ENCODE assay signal across 18 cellular contexts in the genomic region with DNA sequence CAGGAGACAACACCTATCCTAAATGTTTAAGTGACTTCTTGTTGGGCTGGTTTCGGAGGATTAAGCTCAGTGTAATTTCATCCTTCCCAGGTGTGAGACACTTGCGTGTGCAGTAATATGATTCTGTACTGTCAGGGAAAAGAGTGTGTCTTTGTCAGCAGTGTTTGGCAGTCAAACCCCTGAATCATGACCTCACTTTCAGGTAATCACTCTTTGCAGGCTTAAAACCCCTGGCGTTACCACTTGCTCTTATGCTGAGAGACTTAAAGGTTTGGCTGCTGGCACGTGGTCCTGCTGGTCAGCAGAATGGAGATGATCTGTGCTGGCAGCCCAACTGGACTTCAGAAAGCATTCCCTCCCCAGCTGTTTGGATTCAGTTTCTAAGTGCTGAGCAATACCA. TPM values are rescaled to one million over a fixed set of nuclear protein-coding genes. Genes with fewer than 3 reads are reported as not detected.
DNase-seq lines count a peak whose midpoint lies in the region; ATAC-seq, FAIRE-seq and TF ChIP-seq lines count a peak whose summit lies in the region.
"Had no signal": no experiment of that assay in that cellular context is flagged by ENCODE, and none has a peak within 500 bp of the region (broad histone marks: within the 10 kb centered on the region; RNA-seq: fewer than 3 reads in every experiment).

No MANE protein-coding gene starts in this region.

- no TSS peak for BruUV-seq in HepG2 (replicated peaks; lab: Mats Ljungman, UMichigan)

- H3K4me2 ChIP-seq in HepG2 (ENCODE audit: low read depth, low read length): no peak overlapping the region

- H3K4me1 ChIP-seq in adipocyte (ENCODE audit: control insufficient read depth, insufficient read depth, low read length): peaks cover 24% of the 10 kb centered on the region
- H3K4me1 ChIP-seq in HepG2 (ENCODE audit: insufficient read depth, low read length): peaks cover 22% of the 10 kb centered on the region
- H3K4me1 ChIP-seq: ascending aorta had no signal

- H2AFZ ChIP-seq in HepG2 (ENCODE audit: low read length): no peak overlapping the region

- no peak for TF ChIP-seq POLR2A in HepG2 (IDR thresholded peaks at IDR 0.05; ENCODE audit: insufficient read depth in 1 of 2, low read depth in 2 of 2, low read length in 2 of 2)

- TF ChIP-seq RAD21 in HepG2 (CRISPR knock-in tag; IDR thresholded peaks at IDR 0.05): no peak

- TF ChIP-seq CTCF in HepG2 (CRISPR knock-in tag; IDR thresholded peaks at IDR 0.05): no peak

- intact Hi-C loops in HepG2 (cut with micrococcal nuclease; ENCODE audit: unreplicated experiment): no loop called here

- peak; percentile 45 for ATAC-seq in left lobe of liver
- ATAC-seq in HepG2: no peak
- ATAC-seq: activated CD4-positive, CD25-positive, alpha-beta regulatory T cell treated with anti-CD3 and anti-CD28 coated beads, Interleukin-2, amount 50 U/mL, for 24 hours; GM12878 had no signal

- H4K20me1 ChIP-seq in HepG2 (ENCODE audit: insufficient read depth, low read length): no peaks in the 10 kb centered on the region

- H3K9ac ChIP-seq in adipocyte (ENCODE audit: low read length): no peak overlapping the region
- no peak overlapping the region for H3K9ac ChIP-seq in HepG2 (ENCODE audit: insufficient read depth, low read depth, low read length)

- no peak overlapping the region for H3K4me3 ChIP-seq in adipocyte (ENCODE audit: low read length)
- H3K4me3 ChIP-seq in HepG2 (replicated peaks in 1 of 3; ENCODE audit: insufficient read depth in 1 of 3, low read depth in 2 of 3, low read length in 3 of 3): no peak overlapping the region
- H3K4me3 ChIP-seq: ascending aorta, GM12878 had no signal

- H3K79me2 ChIP-seq in HepG2 (ENCODE audit: insufficient read depth, low read length): no peaks in the 10 kb centered on the region

- no peaks in the 10 kb centered on the region for H3K27me3 ChIP-seq in adipocyte (replicated peaks; ENCODE audit: control insufficient read depth, insufficient read depth, low read length)
- H3K27me3 ChIP-seq in HepG2 (ENCODE audit: control insufficient read depth in 1 of 2, insufficient read depth in 2 of 2, low read length in 2 of 2): no peaks in the 10 kb centered on the region
- H3K27me3 ChIP-seq: ascending aorta had no signal

- FAIRE-seq in HTR-8/SVneo (lab: Jason Lieb, UNC): no peak
- no peak for FAIRE-seq in HepG2 (lab: Jason Lieb, UNC)
- FAIRE-seq: GM12878, keratinocyte had no signal

- TF ChIP-seq EP300 in HepG2 (IDR thresholded peaks at IDR 0.05; ENCODE audit: low read depth in 2 of 2, low read length in 2 of 2) (no peak), HepG2 (CRISPR knock-in tag; IDR thresholded peaks at IDR 0.05; ENCODE audit: borderline replicate concordance) (no peak)

- POLR2A ChIA-PET in HepG2 (lab: Yijun Ruan, JAX): no interaction called here

- peak; percentile 32 for DNase-seq in AG20443 (ENCODE audit: low spot score)
- DNase-seq in NCI-H146 (lab: John Stamatoyannopoulos, UW): peak; percentile 73
- DNase-seq in adipocyte (ENCODE audit: low read depth): peak; percentile 5
- DNase-seq in left lobe of liver (ENCODE audit: low spot score): no peak
- no peak for DNase-seq in HTR-8/SVneo (ENCODE audit: insufficient read length, low spot score)
- DNase-seq in HepG2 (ENCODE audit: low spot score): no peak
- no peak for DNase-seq in effector CD4-positive, alpha-beta T cell
- no peak for DNase-seq in activated gamma-delta T cell treated with Interleukin-2 at 50 U/mL for 16 hours
- DNase-seq: activated CD8-positive, alpha-beta memory T cell treated with anti-CD3 and anti-CD28 coated beads, Interleukin-2, amount 50 U/mL, for 4 hours; activated naive CD4-positive, alpha-beta T cell; H7; midbrain; SIG-M5; T-helper 2 cell had no signal

- CTCF ChIA-PET in HepG2 (lab: Yijun Ruan, JAX; ENCODE audit: low intra/inter-chr PET ratio, low total read pairs): no interaction called here

- H3K36me3 ChIP-seq in adipocyte (ENCODE audit: control insufficient read depth, insufficient read depth, low read length, severe bottlenecking) (no peaks in the 10 kb centered on the region), HepG2 (replicated peaks in 1 of 2; ENCODE audit: control insufficient read depth in 1 of 2, insufficient read depth in 2 of 2, low read length in 2 of 2) (no peaks in the 10 kb centered on the region)
- H3K36me3 ChIP-seq: ascending aorta had no signal

- H3K9me3 ChIP-seq in adipocyte (ENCODE audit: control insufficient read depth, low read length) (peaks cover 4% of the 10 kb centered on the region), HepG2 (ENCODE audit: low read length) (no peaks in the 10 kb centered on the region)
- H3K9me3 ChIP-seq: ascending aorta had no signal

- in situ Hi-C loops in HepG2 (cut with HindIII; ENCODE audit: extremely low pct_ligation_motif_present, low pct_unique_long_range_greater_than_20kb): no loop called here

- H3K27ac ChIP-seq in HepG2 (ENCODE audit: extremely low read length, insufficient read depth, low read length): no peak overlapping the region
- H3K27ac ChIP-seq: ascending aorta had no signal

- WGBS in HepG2 (ENCODE audit: low lambda C conversion rate): 30% methylated on average over 4 of the region's 4 CpGs

TF ChIP-seq in HepG2, 621 proteins besides CTCF, POLR2A, EP300 and RAD21:
- no peak for TF ChIP-seq MBNL3 (CRISPR knock-in tag; conservative IDR thresholded peaks at IDR 0.05)

RNA-seq across cellular contexts. Expression of gene APIP, which starts 56.1 kb away (rescaled TPM):
- total RNA-seq in left lobe of liver: 8.0 TPM
- 31.0 and 41.8 TPM in 2 replicates for total RNA-seq in HepG2 (2016; rRNA removed; fragmentation: Illumina TruSeq; extraction: Trizol)
- 9.9 and 10.1 TPM in 2 replicates for total RNA-seq in HepG2 (2016; cell fraction: cytosol; rRNA removed; fragmentation: Illumina TruSeq; extraction: Trizol; ENCODE audit: low read depth)
- 31.4 and 48.5 TPM in 2 replicates for total RNA-seq in HepG2 (2016; cell fraction: insoluble cytoplasmic fraction; rRNA removed; fragmentation: Illumina TruSeq; extraction: Trizol)
- 14.2 and 15.9 TPM in 2 replicates for total RNA-seq in HepG2 (2016; cell fraction: membrane; rRNA removed; fragmentation: Illumina TruSeq; extraction: Trizol)
- total RNA-seq in HepG2 (2016; cell fraction: nucleus; rRNA removed; fragmentation: Illumina TruSeq; extraction: Trizol): 15.4 and 16.1 TPM in 2 replicates
- polyA plus RNA-seq in HepG2 (2011; rRNA removed): 10.9 and 16.9 TPM in 2 replicates
- 10.8 and 10.9 TPM in 2 replicates for polyA plus RNA-seq in HepG2 (2011; cell fraction: cytosol; rRNA removed)
- 2.8 and 5.2 TPM in 2 replicates for polyA plus RNA-seq in HepG2 (2011; cell fraction: nucleus; rRNA removed)
- 17.8 and 20.5 TPM in 2 replicates for polyA plus RNA-seq in HepG2 (2012)
- 7.2 and 8.5 TPM in 2 replicates for polyA plus RNA-seq in HepG2 (2016; cell fraction: cytosol; fragmentation: Illumina TruSeq; extraction: Trizol; ENCODE audit: low read depth)
- polyA plus RNA-seq in HepG2 (2016; cell fraction: insoluble cytoplasmic fraction; fragmentation: Illumina TruSeq; extraction: Trizol; ENCODE audit: low read depth): 65.8 and 75.5 TPM in 2 replicates
- 14.5 and 15.3 TPM in 2 replicates for polyA plus RNA-seq in HepG2 (2016; cell fraction: membrane; fragmentation: Illumina TruSeq; extraction: Trizol; ENCODE audit: low read depth)
- 26.8 and 31.3 TPM in 2 replicates for polyA plus RNA-seq in HepG2 (2016; cell fraction: nucleus; fragmentation: Illumina TruSeq; extraction: Trizol; ENCODE audit: insufficient read depth, low read depth)
- polyA minus RNA-seq in HepG2 (2011; rRNA and poly(A)+ RNA removed; ENCODE audit: low replicate concordance): 3.3 and 3.6 TPM in 2 replicates
- polyA minus RNA-seq in HepG2 (2011; cell fraction: cytosol; rRNA and poly(A)+ RNA removed): 5.6 and 6.0 TPM in 2 replicates
- polyA minus RNA-seq in HepG2 (2011; cell fraction: nucleus; rRNA and poly(A)+ RNA removed): 3.0 and 5.3 TPM in 2 replicates

RNA-seq across cellular contexts. Expression of gene PDHX, which starts 56.4 kb away (rescaled TPM):
- total RNA-seq in left lobe of liver (26.5 TPM), HepG2 (2016; rRNA removed; fragmentation: Illumina TruSeq; extraction: Trizol) (73.8 and 106 TPM in 2 replicates)
- 41.6 and 44.1 TPM in 2 replicates for total RNA-seq in HepG2 (2016; cell fraction: cytosol; rRNA removed; fragmentation: Illumina TruSeq; extraction: Trizol; ENCODE audit: low read depth)
- total RNA-seq in HepG2 (2016; cell fraction: insoluble cytoplasmic fraction; rRNA removed; fragmentation: Illumina TruSeq; extraction: Trizol): 72.5 and 104 TPM in 2 replicates
- 37.7 and 42.3 TPM in 2 replicates for total RNA-seq in HepG2 (2016; cell fraction: membrane; rRNA removed; fragmentation: Illumina TruSeq; extraction: Trizol)
- 43.0 and 44.2 TPM in 2 replicates for total RNA-seq in HepG2 (2016; cell fraction: nucleus; rRNA removed; fragmentation: Illumina TruSeq; extraction: Trizol)
- 32.9 and 41.0 TPM in 2 replicates for polyA plus RNA-seq in HepG2 (2011; rRNA removed)
- polyA plus RNA-seq in HepG2 (2011; cell fraction: cytosol; rRNA removed): 24.4 and 27.6 TPM in 2 replicates
- 15.3 and 16.3 TPM in 2 replicates for polyA plus RNA-seq in HepG2 (2011; cell fraction: nucleus; rRNA removed)
- 35.7 and 57.8 TPM in 2 replicates for polyA plus RNA-seq in HepG2 (2012)
- polyA plus RNA-seq in HepG2 (2016; cell fraction: cytosol; fragmentation: Illumina TruSeq; extraction: Trizol; ENCODE audit: low read depth): 6.3 and 6.7 TPM in 2 replicates
- 95.4 and 97.5 TPM in 2 replicates for polyA plus RNA-seq in HepG2 (2016; cell fraction: insoluble cytoplasmic fraction; fragmentation: Illumina TruSeq; extraction: Trizol; ENCODE audit: low read depth)
- polyA plus RNA-seq in HepG2 (2016; cell fraction: membrane; fragmentation: Illumina TruSeq; extraction: Trizol; ENCODE audit: low read depth): 14.4 and 16.3 TPM in 2 replicates
- polyA plus RNA-seq in HepG2 (2016; cell fraction: nucleus; fragmentation: Illumina TruSeq; extraction: Trizol; ENCODE audit: insufficient read depth, low read depth): 43.7 and 45.9 TPM in 2 replicates
- polyA minus RNA-seq in HepG2 (2011; rRNA and poly(A)+ RNA removed; ENCODE audit: low replicate concordance): 30.6 and 40.4 TPM in 2 replicates
- polyA minus RNA-seq in HepG2 (2011; cell fraction: cytosol; rRNA and poly(A)+ RNA removed): 38.4 and 43.3 TPM in 2 replicates
- 67.5 and 80.9 TPM in 2 replicates for polyA minus RNA-seq in HepG2 (2011; cell fraction: nucleus; rRNA and poly(A)+ RNA removed)

Comparison
In these comparisons a context has a peak if more than half of its experiments do, and no peak if none do; other contexts are left out.
1. DNase-seq: peak in AG20443 (single experiment), NCI-H146 (single experiment) and adipocyte (single experiment); none in left lobe of liver (single experiment), HTR-8/SVneo (single experiment), HepG2 (single experiment), effector CD4-positive, alpha-beta T cell (single experiment) and activated gamma-delta T cell treated with Interleukin-2 at 50 U/mL for 16 hours (single experiment).